ENCODE assay signal across 21 cellular contexts in genomic region chr4:113060853-113061252, GRCh38. TPM values are rescaled to one million over a fixed set of nuclear protein-coding genes. Genes with fewer than 3 reads are reported as not detected.
"Had no signal": no experiment of that assay in that cellular context is flagged by ENCODE, and none has a peak within 500 bp of the region (broad histone marks: within the 10 kb centered on the region; RNA-seq: fewer than 3 reads in every experiment).

No MANE protein-coding gene starts in this region.

- H3K4me1 ChIP-seq: esophagus squamous epithelium, foreskin keratinocyte, lower lobe of right lung, testis, upper lobe of left lung had no signal

- H3K27me3 ChIP-seq: adrenal gland, esophagus squamous epithelium, right lobe of liver, testis, upper lobe of left lung had no signal

- H3K27ac ChIP-seq: adrenal gland, esophagus squamous epithelium, foreskin keratinocyte, lower lobe of right lung, psoas muscle, right lobe of liver, testis, upper lobe of left lung had no signal

- H3K36me3 Mint-ChIP-seq: activated naive CD4-positive, alpha-beta T cell treated with anti-CD3 and anti-CD28 coated beads, Interleukin-2, amount 50 U/mL, for 24 hours; immature natural killer cell; mesothelial cell of epicardium had no signal

- DNase-seq: activated B cell treated with CpG ODN at 0.5 μM for 24 hours; activated CD4-positive, alpha-beta T cell treated with anti-CD3 and anti-CD28 coated beads for 48 hours; activated CD8-positive, alpha-beta T cell treated with anti-CD3 and anti-CD28 coated beads for 36 hours; activated effector memory CD4-positive, alpha-beta T cell treated with Interleukin-2 at 50 U/mL for 16 hours; activated T-cell treated with anti-CD3 and anti-CD28 coated beads, Interleukin-2, amount 50 U/mL, for 4 hours; adrenal gland; esophagus squamous epithelium; foreskin keratinocyte; head of caudate nucleus; immature natural killer cell; left cardiac atrium; lower lobe of right lung; nephron progenitor cell; psoas muscle; right lobe of liver; T-helper 2 cell; testis; upper lobe of left lung had no signal

- H3K27ac Mint-ChIP-seq: activated B cell treated with CpG ODN at 0.5 μM for 24 hours; activated CD8-positive, alpha-beta T cell treated with anti-CD3 and anti-CD28 coated beads for 36 hours; activated naive CD4-positive, alpha-beta T cell treated with anti-CD3 and anti-CD28 coated beads, Interleukin-2, amount 50 U/mL, for 24 hours; immature natural killer cell; mesothelial cell of epicardium; nephron progenitor cell; stimulated activated naive CD8-positive, alpha-beta T cell treated with anti-CD3 and anti-CD28 coated beads, Interleukin-15, Interleukin-2, amounts not matched to agents 100 ng/mL and 50 ng/mL, for 24 hours had no signal

- H3K27me3 Mint-ChIP-seq: activated B cell treated with CpG ODN at 0.5 μM for 24 hours; stimulated activated naive CD8-positive, alpha-beta T cell treated with anti-CD3 and anti-CD28 coated beads, Interleukin-15, Interleukin-2, amounts not matched to agents 100 ng/mL and 50 ng/mL, for 24 hours had no signal

- H3K4me1 Mint-ChIP-seq: activated B cell treated with CpG ODN at 0.5 μM for 24 hours; activated naive CD4-positive, alpha-beta T cell treated with anti-CD3 and anti-CD28 coated beads, Interleukin-2, amount 50 U/mL, for 24 hours; immature natural killer cell had no signal

- ATAC-seq: activated CD8-positive, alpha-beta T cell treated with anti-CD3 and anti-CD28 coated beads for 36 hours; activated T-cell treated with anti-CD3 and anti-CD28 coated beads, Interleukin-2, amount 50 U/mL, for 4 hours; foreskin keratinocyte; left cardiac atrium; lower lobe of right lung; psoas muscle; right lobe of liver had no signal

- H3K4me3 Mint-ChIP-seq: activated B cell treated with CpG ODN at 0.5 μM for 24 hours; activated CD8-positive, alpha-beta T cell treated with anti-CD3 and anti-CD28 coated beads for 36 hours; activated naive CD4-positive, alpha-beta T cell treated with anti-CD3 and anti-CD28 coated beads, Interleukin-2, amount 50 U/mL, for 24 hours; activated T-cell treated with anti-CD3 and anti-CD28 coated beads, Interleukin-2, amount 50 U/mL, for 4 hours; immature natural killer cell; mesothelial cell of epicardium; nephron progenitor cell; stimulated activated naive CD8-positive, alpha-beta T cell treated with anti-CD3 and anti-CD28 coated beads, Interleukin-15, Interleukin-2, amounts not matched to agents 100 ng/mL and 50 ng/mL, for 24 hours had no signal

- H3K36me3 ChIP-seq: adrenal gland, esophagus squamous epithelium, lower lobe of right lung, right lobe of liver, upper lobe of left lung had no signal

- H3K9me3 ChIP-seq: esophagus squamous epithelium, lower lobe of right lung, psoas muscle, right lobe of liver, testis, upper lobe of left lung had no signal

- H3K4me3 ChIP-seq: adrenal gland, esophagus squamous epithelium, lower lobe of right lung, psoas muscle, right lobe of liver, testis, upper lobe of left lung had no signal

- H3K9me3 Mint-ChIP-seq: activated B cell treated with CpG ODN at 0.5 μM for 24 hours; activated CD8-positive, alpha-beta T cell treated with anti-CD3 and anti-CD28 coated beads for 36 hours; activated naive CD4-positive, alpha-beta T cell treated with anti-CD3 and anti-CD28 coated beads, Interleukin-2, amount 50 U/mL, for 24 hours; activated T-cell treated with anti-CD3 and anti-CD28 coated beads, Interleukin-2, amount 50 U/mL, for 4 hours; immature natural killer cell; mesothelial cell of epicardium; nephron progenitor cell; stimulated activated naive CD8-positive, alpha-beta T cell treated with anti-CD3 and anti-CD28 coated beads, Interleukin-15, Interleukin-2, amounts not matched to agents 100 ng/mL and 50 ng/mL, for 24 hours had no signal

RNA-seq across cellular contexts. Expression of gene ANK2, which starts 11.4 kb away (rescaled TPM):
- polyA plus RNA-seq: immature natural killer cell had no signal
